ENCODE assay signal across 8 cellular contexts in genomic region chr2:167212054-167212648, GRCh38.
DNase-seq lines count a peak whose midpoint lies in the region; ATAC-seq and TF ChIP-seq lines count a peak whose summit lies in the region.

No MANE protein-coding gene starts in this region.

- H3K9me2 ChIP-seq in PC-3 (replicated peaks; ENCODE audit: low read length): no peaks in the 10 kb centered on the region

- H3K36me3 ChIP-seq in DND-41 (ENCODE audit: insufficient read depth, low read length) (no peaks in the 10 kb centered on the region), PC-3 (ENCODE audit: low read depth, low read length) (no peaks in the 10 kb centered on the region), ovary (no peaks in the 10 kb centered on the region)

- CTCF ChIA-PET in PC-3 (lab: Charles Lee): interaction anchor here (0.6 to 0.9 kb wide), 3 partner anchors 85 to 512 kb away, joined by 3 to 4 read pairs (median 4); no protein-coding TSS in a partner anchor

- no peak overlapping the region for H3K27ac ChIP-seq in DND-41 (ENCODE audit: low read length)
- no peak overlapping the region for H3K27ac ChIP-seq in PC-3 (ENCODE audit: low read length)
- no peak overlapping the region for H3K27ac ChIP-seq in ovary

- H3K27me3 ChIP-seq in DND-41 (ENCODE audit: insufficient read depth, low read length, poor library complexity): no peaks in the 10 kb centered on the region
- no peaks in the 10 kb centered on the region for H3K27me3 ChIP-seq in PC-3 (ENCODE audit: low read length)
- H3K27me3 ChIP-seq in ovary: no peaks in the 10 kb centered on the region

- H3K79me2 ChIP-seq in DND-41 (ENCODE audit: insufficient read depth, low read length) (no peaks in the 10 kb centered on the region), PC-3 (ENCODE audit: low read length) (no peaks in the 10 kb centered on the region)

- 6 to 8% (median 6%) methylated on average over 3 of the region's 3 CpGs for WGBS in ovary, 3 donors

- no peaks in the 10 kb centered on the region for H3K9me3 ChIP-seq in DND-41 (ENCODE audit: insufficient read depth, low read length, severe bottlenecking)
- H3K9me3 ChIP-seq in PC-3 (ENCODE audit: low read length): no peaks in the 10 kb centered on the region
- H3K9me3 ChIP-seq in ovary: no peaks in the 10 kb centered on the region

- no peaks in the 10 kb centered on the region for H3F3A ChIP-seq in PC-3 (ENCODE audit: low read length, unreplicated experiment)

- ATAC-seq in DND-41 (ENCODE audit: insufficient read depth, low read depth) (peak; percentile 42; the same call in 2 of the 3 replicates), GM19452 (IDR thresholded peaks at IDR 0.05; ENCODE audit: unreplicated experiment) (peak; percentile 69), PC-3 (peak; percentile 72), GM19324 (IDR thresholded peaks at IDR 0.05; ENCODE audit: low FRiP score, unreplicated experiment) (no peak)

- no peak overlapping the region for H3K4me3 ChIP-seq in DND-41 (ENCODE audit: low read depth in 1 of 2, low read length in 2 of 2)
- H3K4me3 ChIP-seq in PC-3 (ENCODE audit: low read length): no peak overlapping the region
- no peak overlapping the region for H3K4me3 ChIP-seq in ovary

- TF ChIP-seq CTCF in DND-41 (IDR thresholded peaks at IDR 0.05; ENCODE audit: borderline replicate concordance, extremely low read depth, low read length, poor library complexity, severe bottlenecking) (peak; percentile 70), PC-3 (conservative IDR thresholded peaks at IDR 0.05; ENCODE audit: low read depth, low read length) (peak; percentile 91), ovary (IDR thresholded peaks at IDR 0.05) (no peak)

- H3K4me1 ChIP-seq in DND-41 (ENCODE audit: insufficient read depth, low read length): no peaks in the 10 kb centered on the region
- 0 out of 2 replicates have a peak, but pooled peaks cover 5% of the 10 kb centered on the region for H3K4me1 ChIP-seq in PC-3 (ENCODE audit: insufficient read depth, low read length)
- H3K4me1 ChIP-seq in ovary (ENCODE audit: insufficient read depth): no peaks in the 10 kb centered on the region

- TF ChIP-seq EP300 in ovary (IDR thresholded peaks at IDR 0.05): no peak

- no peak overlapping the region for H3K4me2 ChIP-seq in DND-41 (ENCODE audit: insufficient read depth, low read length)
- H3K4me2 ChIP-seq in PC-3 (ENCODE audit: low read length): peak overlapping the region; percentile 5; the same call in 1 of the 2 replicates

- peak; percentile 10 for DNase-seq in DND-41
- peak; percentile 32 for DNase-seq in HPDE6-E6E7 (ENCODE audit: extremely low spot score)
- DNase-seq in PC-3: peak; percentile 90
- peak; percentile 36 for DNase-seq in dermis blood vessel endothelial cell
- DNase-seq in midbrain (lab: John Stamatoyannopoulos, UW): peak; percentile 63
- DNase-seq in ovary: no peak

- H2AFZ ChIP-seq in DND-41 (ENCODE audit: low read depth, low read length) (no peak overlapping the region), PC-3 (ENCODE audit: low read length) (0 out of 2 replicates have a peak overlapping the region, but pooled peaks have one; percentile 6)

- TF ChIP-seq POLR2A in ovary (IDR thresholded peaks at IDR 0.05): no peak

- BruUV-seq in PC-3 (replicated peaks; lab: Mats Ljungman, UMichigan): no TSS peak

- H3K9ac ChIP-seq in DND-41 (ENCODE audit: low read depth, low read length): no peak overlapping the region
- H3K9ac ChIP-seq in PC-3 (ENCODE audit: low read length): no peak overlapping the region

- no peaks in the 10 kb centered on the region for H4K20me1 ChIP-seq in DND-41 (ENCODE audit: insufficient read depth, low read length)
- no peaks in the 10 kb centered on the region for H4K20me1 ChIP-seq in PC-3 (ENCODE audit: low read length)

- POLR2A ChIA-PET in PC-3 (lab: Charles Lee; ENCODE audit: unreplicated experiment): no interaction called here

- intact Hi-C loops in PC-3 (cut with micrococcal nuclease) (loop anchor here (1.0 to 2.0 kb wide), 4 partner anchors 77 to 673 kb away; no protein-coding TSS in a partner anchor), ovary (cut with DNase I) (no loop called here)

Comparison
In these comparisons a context has a peak if more than half of its experiments do, and no peak if none do; other contexts are left out.
1. DNase-seq: peak in DND-41 (single experiment), HPDE6-E6E7 (single experiment), PC-3 (single experiment), dermis blood vessel endothelial cell (single experiment) and midbrain (single experiment); none in ovary (0 of 5).
2. CTCF ChIP-seq: peak in DND-41 (single experiment) and PC-3 (single experiment); none in ovary (0 of 3).